Comparison of ENCODE assay signal across 27 cellular contexts in the genomic region with DNA sequence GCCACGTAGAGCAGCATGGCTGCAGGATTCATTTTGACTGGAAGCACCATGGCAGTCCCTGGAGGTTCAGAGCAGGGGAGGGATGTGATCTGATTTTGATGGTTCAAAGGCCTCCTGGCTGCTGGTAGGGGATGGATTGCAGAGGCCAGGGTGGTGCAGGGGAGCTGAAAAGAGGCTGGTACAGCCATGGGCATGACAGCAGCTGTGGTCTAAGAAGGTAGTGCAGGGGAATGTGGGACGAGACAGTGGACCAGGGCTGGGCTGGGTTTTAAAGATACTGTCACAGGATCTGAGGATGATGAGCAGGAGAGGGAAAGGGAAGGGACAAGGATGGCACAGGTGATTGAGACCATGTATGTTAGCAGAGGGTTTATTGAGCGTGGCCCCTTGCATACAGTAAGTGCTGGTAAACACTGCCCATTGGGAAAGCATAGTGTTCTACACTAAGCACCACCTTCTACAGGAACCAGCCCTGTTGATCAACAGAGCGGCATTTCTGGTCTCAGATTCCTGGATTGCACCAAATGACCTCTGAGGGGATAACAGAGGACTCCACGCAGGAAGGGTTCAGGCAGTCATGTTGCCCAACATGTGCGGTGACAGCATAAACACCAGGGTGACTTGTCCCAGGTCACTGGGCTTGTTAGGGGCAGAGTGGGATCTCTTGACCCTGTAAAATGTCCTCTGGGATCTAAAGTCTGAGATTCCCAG. TPM values are rescaled to one million over a fixed set of nuclear protein-coding genes. Genes with fewer than 3 reads are reported as not detected.
DNase-seq lines count a peak whose midpoint lies in the region; ATAC-seq, FAIRE-seq and TF ChIP-seq lines count a peak whose summit lies in the region.
"Had no signal": no experiment of that assay in that cellular context is flagged by ENCODE, and none has a peak within 500 bp of the region (broad histone marks: within the 10 kb centered on the region; RNA-seq: fewer than 3 reads in every experiment).

No MANE protein-coding gene starts in this region.

- no peak overlapping the region for H3K4me3 Mint-ChIP-seq in activated CD4-positive, alpha-beta T cell treated with anti-CD3 and anti-CD28 coated beads for 36 hours
- H3K4me3 Mint-ChIP-seq: CD8-positive, alpha-beta T cell; HFFc6 had no signal

- no peak for TF ChIP-seq RAD21 in HepG2 (CRISPR knock-in tag; IDR thresholded peaks at IDR 0.05)

- POLR2A ChIA-PET in HepG2 (lab: Yijun Ruan, JAX) = no interaction called here
- POLR2A ChIA-PET in activated CD4-positive, alpha-beta T cell treated with anti-CD3 and anti-CD28 coated beads for 36 hours (lab: Charles Lee) = no interaction called here

- TF ChIP-seq CTCF in bronchial epithelial cell (IDR thresholded peaks at IDR 0.05; ENCODE audit: insufficient read depth, low read length, severe bottlenecking) = no peak
- no peak for TF ChIP-seq CTCF in HepG2 (CRISPR knock-in tag; IDR thresholded peaks at IDR 0.05)
- TF ChIP-seq CTCF in omental fat pad (IDR thresholded peaks at IDR 0.05) = no peak
- no peak for TF ChIP-seq CTCF in right atrium auricular region (IDR thresholded peaks at IDR 0.05)

- peaks cover 66% of the 10 kb centered on the region for H3K4me1 ChIP-seq in HepG2 (ENCODE audit: insufficient read depth, low read length)
- H3K4me1 ChIP-seq in HAP-1 = no peaks in the 10 kb centered on the region
- H3K4me1 ChIP-seq in right atrium auricular region = peaks cover 0 to 27% of the 10 kb centered on the region in 2 donors
- H3K4me1 ChIP-seq: A549 had no signal

- TF ChIP-seq EP300 in HepG2 (IDR thresholded peaks at IDR 0.05; ENCODE audit: low read depth in 2 of 2, low read length in 2 of 2) = no peak
- TF ChIP-seq EP300 in HepG2 (CRISPR knock-in tag; IDR thresholded peaks at IDR 0.05; ENCODE audit: borderline replicate concordance) = no peak

- H3K36me3 ChIP-seq in bronchial epithelial cell (ENCODE audit: control insufficient read depth, insufficient read depth, low read length) (no peaks in the 10 kb centered on the region), HepG2 (replicated peaks in 1 of 2; ENCODE audit: control insufficient read depth in 1 of 2, insufficient read depth in 2 of 2, low read length in 2 of 2) (no peaks in the 10 kb centered on the region), HAP-1 (replicated peaks) (no peaks in the 10 kb centered on the region), right atrium auricular region (no peaks in the 10 kb centered on the region)
- H3K36me3 ChIP-seq: BLaER1 treated with 17β-estradiol and CSF1 and Interleukin-3, amounts not matched to agents 10 nM and 100 nM; MG63 had no signal

- no TSS peak for BruUV-seq in HepG2 (replicated peaks; lab: Mats Ljungman, UMichigan)

- no peak overlapping the region for H3K9ac ChIP-seq in HepG2 (ENCODE audit: insufficient read depth, low read depth, low read length)
- H3K9ac ChIP-seq: BLaER1 treated with 17β-estradiol and CSF1 and Interleukin-3, amounts not matched to agents 10 nM and 100 nM had no signal

- H3K4me1 Mint-ChIP-seq in activated CD4-positive, alpha-beta T cell treated with anti-CD3 and anti-CD28 coated beads for 36 hours = peaks cover 7% of the 10 kb centered on the region

- no peaks in the 10 kb centered on the region for H3K27me3 Mint-ChIP-seq in activated CD4-positive, alpha-beta T cell treated with anti-CD3 and anti-CD28 coated beads for 36 hours

- H3K27ac Mint-ChIP-seq in activated CD4-positive, alpha-beta T cell treated with anti-CD3 and anti-CD28 coated beads for 36 hours = no peak overlapping the region
- H3K27ac Mint-ChIP-seq: CD8-positive, alpha-beta T cell; HFFc6 had no signal

- no peaks in the 10 kb centered on the region for H4K20me1 ChIP-seq in HepG2 (ENCODE audit: insufficient read depth, low read length)

- in situ Hi-C loops in HepG2 (cut with HindIII; ENCODE audit: extremely low pct_ligation_motif_present, low pct_unique_long_range_greater_than_20kb) = no loop called here
- in situ Hi-C loops in HAP-1 (cut with MboI; ENCODE audit: low sequenced_read_pairs) = no loop called here

- H3K4me2 ChIP-seq in HepG2 (ENCODE audit: low read depth, low read length) = peak overlapping the region; percentile 47
- H3K4me2 ChIP-seq: A549 had no signal

- FAIRE-seq in HTR-8/SVneo (lab: Jason Lieb, UNC) (peak; percentile 28), bronchial epithelial cell (lab: Jason Lieb, UNC) (peak; percentile 93), HepG2 (lab: Jason Lieb, UNC) (peak; percentile 77)
- FAIRE-seq: A549, GM12892, GM18507 had no signal

- H3K9me3 Mint-ChIP-seq in activated CD4-positive, alpha-beta T cell treated with anti-CD3 and anti-CD28 coated beads for 36 hours (ENCODE audit: low read depth) = no peaks in the 10 kb centered on the region
- H3K9me3 Mint-ChIP-seq: CD8-positive, alpha-beta T cell; HFFc6 had no signal

- WGBS in HepG2 (ENCODE audit: low lambda C conversion rate) = 6% methylated on average over 5 of the region's 6 CpGs

- TF ChIP-seq POLR2A in HepG2 (IDR thresholded peaks at IDR 0.05; ENCODE audit: insufficient read depth in 1 of 2, low read depth in 2 of 2, low read length in 2 of 2) = no peak

- H3K4me3 ChIP-seq in bronchial epithelial cell (ENCODE audit: low read depth, low read length) (no peak overlapping the region), HepG2 (replicated peaks in 1 of 3; ENCODE audit: insufficient read depth in 1 of 3, low read depth in 2 of 3, low read length in 3 of 3) (no peak overlapping the region), HAP-1 (no peak overlapping the region), right atrium auricular region (no peak overlapping the region)
- H3K4me3 ChIP-seq: A549; BLaER1 treated with 17β-estradiol and CSF1 and Interleukin-3, amounts not matched to agents 10 nM and 100 nM; MG63 had no signal

- no peaks in the 10 kb centered on the region for H3K79me2 ChIP-seq in HepG2 (ENCODE audit: insufficient read depth, low read length)

- H3K27ac ChIP-seq in HepG2 (ENCODE audit: extremely low read length, insufficient read depth, low read length) (no peak overlapping the region), right atrium auricular region (no peak overlapping the region)
- H3K27ac ChIP-seq: A549; BLaER1 treated with 17β-estradiol and CSF1 and Interleukin-3, amounts not matched to agents 10 nM and 100 nM had no signal

- H3K36me3 Mint-ChIP-seq in activated CD4-positive, alpha-beta T cell treated with anti-CD3 and anti-CD28 coated beads for 36 hours (ENCODE audit: low read depth) = no peaks in the 10 kb centered on the region
- H3K36me3 Mint-ChIP-seq: CD8-positive, alpha-beta T cell had no signal

- H3K9me3 ChIP-seq in HepG2 (ENCODE audit: low read length) (no peaks in the 10 kb centered on the region), HAP-1 (no peaks in the 10 kb centered on the region), right atrium auricular region (no peaks in the 10 kb centered on the region)
- H3K9me3 ChIP-seq: A549, MG63 had no signal

- H3K27me3 ChIP-seq in bronchial epithelial cell (ENCODE audit: control insufficient read depth, insufficient read depth, low read length) = no peaks in the 10 kb centered on the region
- H3K27me3 ChIP-seq in HepG2 (ENCODE audit: control insufficient read depth in 1 of 2, insufficient read depth in 2 of 2, low read length in 2 of 2) = peaks cover 2 to 4% of the 10 kb centered on the region in 2 experiments; a peak in 3 of 5 replicates
- H3K27me3 ChIP-seq in HAP-1 (ENCODE audit: low read depth) = peaks cover 5% of the 10 kb centered on the region; the same call in 1 of the 2 replicates
- no peaks in the 10 kb centered on the region for H3K27me3 ChIP-seq in right atrium auricular region
- H3K27me3 ChIP-seq: MG63 had no signal

- ATAC-seq in HepG2 (peak; percentile 15), omental fat pad (ENCODE audit: low FRiP score) (peak; percentile 5)
- ATAC-seq in activated CD4-positive, alpha-beta T cell treated with anti-CD3 and anti-CD28 coated beads for 36 hours = no peak
- ATAC-seq: CD8-positive, alpha-beta T cell; SK-N-SH treated with all-trans-retinoic acid at 6 μM for 48 hours had no signal

- intact Hi-C loops in HepG2 (cut with micrococcal nuclease; ENCODE audit: unreplicated experiment) = no loop called here
- intact Hi-C loops in activated CD4-positive, alpha-beta T cell treated with anti-CD3 and anti-CD28 coated beads for 36 hours (cut with DNase I, micrococcal nuclease) = no loop called here

- no peak overlapping the region for H2AFZ ChIP-seq in HepG2 (ENCODE audit: low read length)

- DNase-seq in HTR-8/SVneo (ENCODE audit: insufficient read length, low spot score) (no peak), bronchial epithelial cell (ENCODE audit: low read depth) (no peak), HepG2 (ENCODE audit: low spot score) (no peak), omental fat pad (ENCODE audit: low spot score) (no peak), HAP-1 (ENCODE audit: low spot score in 2 of 2) (no peak), right atrium auricular region (ENCODE audit: low spot score) (no peak), NCI-H2081 (lab: John Stamatoyannopoulos, UW) (no peak)
- DNase-seq in activated CD4-positive, alpha-beta T cell treated with anti-CD3 and anti-CD28 coated beads for 36 hours = no peak
- DNase-seq: Calu3; CD8-positive, alpha-beta T cell; DMS53; EL; GOT3; HFFc6; Kasumi-1; NCI-H1105; NCI-H1694; NCI-H510A; NCI-H748 treated with DMSO at 0.1 percent for 48 hours; OCI-M1; SIG-M5 had no signal

- CTCF ChIA-PET in HepG2 (lab: Yijun Ruan, JAX; ENCODE audit: low intra/inter-chr PET ratio, low total read pairs) = no interaction called here
- CTCF ChIA-PET in activated CD4-positive, alpha-beta T cell treated with anti-CD3 and anti-CD28 coated beads for 36 hours (lab: Charles Lee) = no interaction called here

RNA-seq across cellular contexts. Expression of a gene that starts 14.5 kb away (rescaled TPM):
- total RNA-seq in bronchial epithelial cell (5.0 and 6.8 TPM in 2 replicates), HepG2 (2016; rRNA removed; fragmentation: Illumina TruSeq; extraction: Trizol) (13.1 and 17.6 TPM in 2 replicates), omental fat pad (10 to 100 TPM; 51.9 to 86.1 (median 77.0) TPM), right atrium auricular region (10 to 100 TPM; 32.4 to 58.5 TPM)
- 7.1 and 7.6 TPM in 2 replicates for total RNA-seq in HepG2 (2016; cell fraction: cytosol; rRNA removed; fragmentation: Illumina TruSeq; extraction: Trizol; ENCODE audit: low read depth)
- total RNA-seq in HepG2 (2016; cell fraction: insoluble cytoplasmic fraction; rRNA removed; fragmentation: Illumina TruSeq; extraction: Trizol) = 12.0 and 17.3 TPM in 2 replicates
- 23.3 and 25.2 TPM in 2 replicates for total RNA-seq in HepG2 (2016; cell fraction: membrane; rRNA removed; fragmentation: Illumina TruSeq; extraction: Trizol)
- total RNA-seq in HepG2 (2016; cell fraction: nucleus; rRNA removed; fragmentation: Illumina TruSeq; extraction: Trizol) = 17.5 and 21.7 TPM in 2 replicates
- 6.8 and 7.2 TPM in 2 replicates for polyA plus RNA-seq in HepG2 (2011; rRNA removed)
- polyA plus RNA-seq in HepG2 (2011; cell fraction: cytosol; rRNA removed) = 5.4 and 6.5 TPM in 2 replicates
- polyA plus RNA-seq in HepG2 (2011; cell fraction: nucleus; rRNA removed) = 9.1 and 9.3 TPM in 2 replicates
- polyA plus RNA-seq in HepG2 (2012) = 2.7 and 4.8 TPM in 2 replicates
- 20.1 and 21.9 TPM in 2 replicates for polyA plus RNA-seq in HepG2 (2016; cell fraction: cytosol; fragmentation: Illumina TruSeq; extraction: Trizol; ENCODE audit: low read depth)
- polyA plus RNA-seq in HepG2 (2016; cell fraction: insoluble cytoplasmic fraction; fragmentation: Illumina TruSeq; extraction: Trizol; ENCODE audit: low read depth) = 23.3 and 30.2 TPM in 2 replicates
- polyA plus RNA-seq in HepG2 (2016; cell fraction: membrane; fragmentation: Illumina TruSeq; extraction: Trizol; ENCODE audit: low read depth) = 44.9 and 45.6 TPM in 2 replicates
- polyA plus RNA-seq in HepG2 (2016; cell fraction: nucleus; fragmentation: Illumina TruSeq; extraction: Trizol; ENCODE audit: insufficient read depth, low read depth) = 53.5 and 55.1 TPM in 2 replicates
- polyA minus RNA-seq in HepG2 (2011; rRNA and poly(A)+ RNA removed; ENCODE audit: low replicate concordance) = 0.05 and 6.2 TPM in 2 replicates
- polyA minus RNA-seq in HepG2 (2011; cell fraction: cytosol; rRNA and poly(A)+ RNA removed) = 2.5 and 3.8 TPM in 2 replicates
- 2.4 and 2.6 TPM in 2 replicates for polyA minus RNA-seq in HepG2 (2011; cell fraction: nucleus; rRNA and poly(A)+ RNA removed)
- total RNA-seq in activated CD4-positive, alpha-beta T cell treated with anti-CD3 and anti-CD28 coated beads for 36 hours = under 1 TPM in 1 of 2 experiments, not detected in 1; 0.05 TPM
- total RNA-seq: CD8-positive, alpha-beta T cell had no signal
